1 cellular context compared by ENCODE assay signal in the genomic region with DNA sequence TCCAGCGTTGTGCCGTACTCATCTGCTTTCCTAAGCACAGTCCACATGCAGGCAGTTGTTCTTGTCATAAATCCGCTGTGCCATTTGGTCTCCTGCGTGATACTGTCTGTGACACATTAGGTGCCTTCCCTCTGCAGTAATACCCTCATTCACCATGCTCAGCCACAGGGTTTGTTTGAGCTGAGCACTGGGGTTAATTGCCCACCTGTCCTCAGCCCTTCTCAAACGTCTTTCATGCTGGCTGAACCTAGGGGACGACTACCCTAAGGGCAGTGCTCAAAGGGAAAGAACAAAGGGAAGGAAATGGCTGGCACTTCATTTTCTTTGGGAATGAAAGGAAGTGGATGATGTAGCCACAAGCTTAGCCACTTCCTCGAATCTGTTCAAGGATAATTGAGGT.
TF ChIP-seq lines count a peak whose summit lies in the region.

No MANE protein-coding gene starts in this region.

TF ChIP-seq in K562, 482 proteins besides CTCF, POLR2A, EP300 and RAD21 (continued from another document):
- no peak for TF ChIP-seq ZNF398 (CRISPR knock-in tag; IDR thresholded peaks at IDR 0.05)
- TF ChIP-seq ZNF668 (CRISPR knock-in tag; IDR thresholded peaks at IDR 0.05): no peak
- no peak for TF ChIP-seq FOXA1 (IDR thresholded peaks at IDR 0.05; ENCODE audit: borderline replicate concordance)
- no peak for TF ChIP-seq HEY1 (CRISPR knock-in tag; IDR thresholded peaks at IDR 0.05; ENCODE audit: borderline replicate concordance)
- no peak for TF ChIP-seq ZNF655 (CRISPR knock-in tag; IDR thresholded peaks at IDR 0.05)
- TF ChIP-seq HNRNPL (IDR thresholded peaks at IDR 0.05; ENCODE audit: low read depth, low read length): no peak
- TF ChIP-seq BRF1 (IDR thresholded peaks at IDR 0.05; ENCODE audit: borderline replicate concordance, extremely low read depth, insufficient read length): no peak
- TF ChIP-seq NR2C1 (IDR thresholded peaks at IDR 0.05): no peak
- TF ChIP-seq NR2C1 (tag; IDR thresholded peaks at IDR 0.05): no peak
- TF ChIP-seq MGA (IDR thresholded peaks at IDR 0.05): no peak
- TF ChIP-seq DLX4 (CRISPR knock-in tag; IDR thresholded peaks at IDR 0.05): no peak
- TF ChIP-seq ARID2 (IDR thresholded peaks at IDR 0.05): no peak
- TF ChIP-seq, protein P1, sequence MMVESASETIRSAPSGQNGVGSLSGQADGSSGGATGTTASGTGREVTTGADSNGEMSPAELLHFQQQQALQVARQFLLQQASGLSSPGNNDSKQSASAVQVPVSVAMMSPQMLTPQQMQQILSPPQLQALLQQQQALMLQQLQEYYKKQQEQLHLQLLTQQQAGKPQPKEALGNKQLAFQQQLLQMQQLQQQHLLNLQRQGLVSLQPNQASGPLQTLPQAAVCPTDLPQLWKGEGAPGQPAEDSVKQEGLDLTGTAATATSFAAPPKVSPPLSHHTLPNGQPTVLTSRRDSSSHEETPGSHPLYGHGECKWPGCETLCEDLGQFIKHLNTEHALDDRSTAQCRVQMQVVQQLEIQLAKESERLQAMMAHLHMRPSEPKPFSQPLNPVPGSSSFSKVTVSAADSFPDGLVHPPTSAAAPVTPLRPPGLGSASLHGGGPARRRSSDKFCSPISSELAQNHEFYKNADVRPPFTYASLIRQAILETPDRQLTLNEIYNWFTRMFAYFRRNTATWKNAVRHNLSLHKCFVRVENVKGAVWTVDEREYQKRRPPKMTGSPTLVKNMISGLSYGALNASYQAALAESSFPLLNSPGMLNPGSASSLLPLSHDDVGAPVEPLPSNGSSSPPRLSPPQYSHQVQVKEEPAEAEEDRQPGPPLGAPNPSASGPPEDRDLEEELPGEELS (CRISPR knock-in tag; IDR thresholded peaks at IDR 0.05; ENCODE audit: borderline replicate concordance): no peak
- no peak for TF ChIP-seq ZNF764 (CRISPR knock-in tag; IDR thresholded peaks at IDR 0.05; ENCODE audit: low read depth)
TF ChIP-seq in K562: peak in this region for 0.
